In the genomic region with DNA sequence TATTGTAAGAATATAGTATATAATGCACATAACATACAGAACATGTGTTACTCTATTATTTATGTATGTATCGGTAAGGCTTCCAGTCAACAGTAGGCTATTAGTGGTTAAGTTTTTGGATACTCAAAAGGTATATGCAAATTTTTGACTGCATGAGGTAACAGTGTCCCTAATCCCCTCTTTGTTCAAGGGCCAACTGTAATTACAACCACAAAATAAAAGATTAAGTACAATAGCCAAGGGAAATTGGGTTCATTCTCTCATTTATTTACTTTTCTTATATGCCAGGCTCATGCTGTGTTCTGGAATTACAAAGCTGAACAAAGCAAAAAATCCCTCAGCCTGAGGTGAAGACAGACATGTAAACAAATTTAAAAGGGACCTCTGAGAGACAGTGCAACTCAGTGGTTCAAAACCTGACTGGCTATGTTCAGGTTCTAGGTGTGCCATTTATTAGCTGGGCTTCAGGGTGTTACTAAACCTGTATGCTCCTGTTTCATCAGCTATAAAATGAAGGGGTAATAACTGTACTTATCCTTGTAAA, we compare ENCODE assay signal across 19 cellular contexts. TPM values are rescaled to one million over a fixed set of nuclear protein-coding genes. Genes with fewer than 3 reads are reported as not detected.
"Had no signal": no experiment of that assay in that cellular context is flagged by ENCODE, and none has a peak within 500 bp of the region (broad histone marks: within the 10 kb centered on the region; RNA-seq: fewer than 3 reads in every experiment).

No MANE protein-coding gene starts in this region.

- H3K27me3 ChIP-seq: ascending aorta, breast epithelium, foreskin keratinocyte, tibial artery, uterus had no signal

- H3K27ac ChIP-seq: ascending aorta, breast epithelium, foreskin keratinocyte, tibial artery, uterus had no signal

- DNase-seq: activated CD4-positive, alpha-beta T cell treated with anti-CD3 and anti-CD28 coated beads, Interleukin-2, amount 50 U/mL, for 4 hours; activated CD4-positive, CD25-positive, alpha-beta regulatory T cell treated with anti-CD3 and anti-CD28 coated beads, Interleukin-2, amount 50 U/mL, for 72 hours; activated naive CD4-positive, alpha-beta T cell treated with Interleukin-2 at 50 U/mL for 16 hours; activated T-cell treated with anti-CD3 and anti-CD28 coated beads for 4 hours; cerebellar nuclear complex; effector memory CD4-positive, alpha-beta T cell; foreskin keratinocyte; glutamatergic neuron; hypothalamus; immature natural killer cell; mesenchymal stem cell; natural killer cell; stimulated activated CD4-positive, alpha-beta T cell treated with anti-CD3 and anti-CD28 coated beads, Interleukin-2, amount 100 ng/mL, for 48 hours; stimulated activated naive B cell treated with anti-CD40 and anti-IgM and Interleukin-4, amounts not matched to agents 10 μg/mL and 1 μg/mL and 100 μg/mL, for 72 hours; tibial artery; uterus had no signal

- H3K4me1 ChIP-seq: ascending aorta, breast epithelium, foreskin keratinocyte, uterus had no signal

- ATAC-seq: activated T-helper 17 cell treated with anti-CD3 and anti-CD28 coated beads, Interleukin-2, amount 50 U/mL, for 72 hours; foreskin keratinocyte; natural killer cell; stimulated activated naive B cell treated with anti-CD40 and anti-IgM and Interleukin-4, amounts not matched to agents 10 μg/mL and 1 μg/mL and 100 μg/mL, for 72 hours had no signal

- H3K36me3 ChIP-seq: ascending aorta, breast epithelium, tibial artery, uterus had no signal

- H3K4me3 ChIP-seq: ascending aorta, breast epithelium, tibial artery, uterus had no signal

- H3K9me3 ChIP-seq: uterus had no signal

RNA-seq across cellular contexts. Expression of gene TSPAN8, which starts 43.4 kb away (rescaled TPM):
- total RNA-seq: activated T-helper 17 cell treated with anti-CD3 and anti-CD28 coated beads, Interleukin-2, amount 50 U/mL, for 72 hours; foreskin keratinocyte; natural killer cell had no signal
- polyA plus RNA-seq: foreskin keratinocyte, immature natural killer cell had no signal
